In the genomic region with DNA sequence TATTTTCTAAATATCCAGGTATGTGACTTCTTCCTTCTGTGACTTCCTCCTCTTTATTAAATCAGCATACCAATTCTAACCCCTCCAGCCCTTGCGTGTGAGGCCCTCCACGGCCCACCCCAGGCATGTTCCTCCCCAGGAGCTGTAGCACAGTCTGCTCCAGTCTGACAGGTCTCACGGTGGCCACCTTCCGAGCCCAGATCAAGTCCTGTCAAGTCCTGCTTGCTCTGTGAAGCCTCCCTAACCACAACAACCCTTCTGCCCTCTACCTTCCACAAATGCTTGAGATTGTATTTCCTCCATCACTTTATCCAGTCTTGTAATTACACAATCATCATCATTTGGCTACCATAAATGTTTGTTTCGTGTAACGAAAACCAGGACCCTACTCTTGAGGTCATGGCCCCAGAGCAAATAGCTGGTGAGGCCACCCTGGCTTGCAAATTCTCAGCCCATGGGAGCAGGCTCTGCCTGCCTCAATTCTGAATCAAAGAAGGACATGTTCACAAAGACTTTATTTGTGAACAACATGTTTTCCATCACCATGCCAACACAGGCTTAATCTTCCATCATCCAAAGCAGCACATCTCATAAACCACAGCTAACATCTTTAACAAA, we compare ENCODE assay signal across 27 cellular contexts. TPM values are rescaled to one million over a fixed set of nuclear protein-coding genes. Genes with fewer than 3 reads are reported as not detected.
DNase-seq lines count a peak whose midpoint lies in the region; ATAC-seq, FAIRE-seq and TF ChIP-seq lines count a peak whose summit lies in the region.
"Had no signal": no experiment of that assay in that cellular context is flagged by ENCODE, and none has a peak within 500 bp of the region (broad histone marks: within the 10 kb centered on the region; RNA-seq: fewer than 3 reads in every experiment).

No MANE protein-coding gene starts in this region.

- H4K91ac ChIP-seq in H9 (ENCODE audit: insufficient read length, low read depth, low read length), result no peak overlapping the region

- no peaks in the 10 kb centered on the region for H3K36me3 Mint-ChIP-seq in H9 (ENCODE audit: insufficient read depth in 1 of 3, low read depth in 3 of 3)
- H3K36me3 Mint-ChIP-seq: activated CD8-positive, alpha-beta memory T cell treated with anti-CD3 and anti-CD28 coated beads, Interleukin-2, amount 10 ng/mL, durations not matched to agents 7 days and 5 days; CD8-positive, alpha-beta memory T cell had no signal

- no peaks in the 10 kb centered on the region; a peak in 1 of 5 replicates for H3K9me3 Mint-ChIP-seq in H9
- H3K9me3 Mint-ChIP-seq: activated naive CD8-positive, alpha-beta T cell treated with anti-CD3 and anti-CD28 coated beads, Interleukin-2, amount 50 U/mL, for 24 hours; activated T-helper 17 cell treated with anti-CD3 and anti-CD28 coated beads, Interleukin-2, amount 50 U/mL, for 72 hours; CD8-positive, alpha-beta memory T cell; stimulated activated naive CD8-positive, alpha-beta T cell treated with anti-CD3 and anti-CD28 coated beads, Interleukin-15, amount 100 ng/mL, for 72 hours had no signal

- H3K4me3 ChIP-seq in cardiac muscle cell (no peak overlapping the region), WERI-Rb-1 (ENCODE audit: low read depth, low read length) (no peak overlapping the region), keratinocyte (ENCODE audit: control insufficient read depth in 2 of 3, extremely low read depth in 1 of 3, insufficient read depth in 2 of 3, low read depth in 1 of 3, low read length in 3 of 3) (no peak overlapping the region)
- H3K4me3 ChIP-seq: K562, PC-9, SK-N-MC had no signal

- H3K18ac ChIP-seq in H9 (ENCODE audit: insufficient read length, low read depth, low read length), result no peak overlapping the region

- no peaks in the 10 kb centered on the region for H3K23me2 ChIP-seq in H9 (ENCODE audit: insufficient read length, low read depth, low read length, poor library complexity, severe bottlenecking)

- no peak overlapping the region for H3K23ac ChIP-seq in H9 (ENCODE audit: insufficient read length, low read depth, low read length)

- H3K27ac ChIP-seq in cardiac muscle cell (peak overlapping the region; percentile 69), WERI-Rb-1 (no peak overlapping the region), keratinocyte (ENCODE audit: control insufficient read depth, insufficient read depth, low read length) (peak overlapping the region; percentile 22), H9 (ENCODE audit: insufficient read length, low read depth, low read length) (no peak overlapping the region)
- H3K27ac ChIP-seq: PC-9, SK-N-MC had no signal

- no peak overlapping the region for H2BK12ac ChIP-seq in H9 (ENCODE audit: insufficient read length, low read depth, low read length)

- WGBS in H9 (ENCODE audit: extremely low coverage, insufficient read length, low lambda C conversion rate), result no CpG with 5 or more reads among the region's 6 CpGs

- TF ChIP-seq CTCF in cardiac muscle cell (IDR thresholded peaks at IDR 0.05; ENCODE audit: low read depth, low read length) (no peak), WERI-Rb-1 (IDR thresholded peaks at IDR 0.05; ENCODE audit: low read depth, low read length) (no peak), keratinocyte (optimal IDR thresholded peaks at IDR 0.05 in 1 of 3, IDR thresholded peaks at IDR 0.05 in 1 of 3, conservative IDR thresholded peaks at IDR 0.05 in 1 of 3; ENCODE audit: extremely low read depth in 1 of 3, insufficient read depth in 2 of 3, low read length in 3 of 3) (peak in 1 of 3 experiments; percentile 31), H9 (conservative IDR thresholded peaks at IDR 0.05) (no peak)

- no peak overlapping the region for H2BK15ac ChIP-seq in H9 (ENCODE audit: low read depth, low read length)

- no peak overlapping the region for H2BK20ac ChIP-seq in H9 (ENCODE audit: low read depth, low read length, poor library complexity, severe bottlenecking)

- H3K56ac ChIP-seq in H9 (ENCODE audit: insufficient read length, low read depth, low read length), result no peak overlapping the region

- H3T11ph ChIP-seq in H9 (ENCODE audit: low read length), result no peak overlapping the region

- H3K36me3 ChIP-seq in cardiac muscle cell, result no peaks in the 10 kb centered on the region
- no peaks in the 10 kb centered on the region for H3K36me3 ChIP-seq in WERI-Rb-1
- H3K36me3 ChIP-seq in keratinocyte (ENCODE audit: control insufficient read depth in 2 of 2, extremely low read depth in 1 of 2, insufficient read depth in 2 of 2, low read length in 2 of 2), result no peaks in the 10 kb centered on the region

- intact Hi-C loops in Right ventricle myocardium inferior (cut with DNase I), result no loop called here

- H3K27me3 ChIP-seq in cardiac muscle cell (no peaks in the 10 kb centered on the region), WERI-Rb-1 (ENCODE audit: insufficient read depth, low read depth, severe bottlenecking) (no peaks in the 10 kb centered on the region), keratinocyte (ENCODE audit: control insufficient read depth, extremely low read depth, insufficient read depth, low read length) (no peaks in the 10 kb centered on the region), H9 (ENCODE audit: insufficient read depth, low read length) (no peaks in the 10 kb centered on the region)

- no peaks in the 10 kb centered on the region for H3K9me3 ChIP-seq in cardiac muscle cell (ENCODE audit: low read depth)
- no peaks in the 10 kb centered on the region for H3K9me3 ChIP-seq in WERI-Rb-1 (ENCODE audit: severe bottlenecking)
- no peaks in the 10 kb centered on the region for H3K9me3 ChIP-seq in keratinocyte (ENCODE audit: control insufficient read depth, low read depth, low read length)
- no peaks in the 10 kb centered on the region for H3K9me3 ChIP-seq in H9 (ENCODE audit: control insufficient read depth, low read depth, low read length)

- peaks cover 11 to 23% of the 10 kb centered on the region in 2 experiments for H3K4me1 Mint-ChIP-seq in H9
- H3K4me1 Mint-ChIP-seq: activated CD8-positive, alpha-beta memory T cell treated with anti-CD3 and anti-CD28 coated beads, Interleukin-2, amount 10 ng/mL, durations not matched to agents 7 days and 5 days; activated naive CD8-positive, alpha-beta T cell treated with anti-CD3 and anti-CD28 coated beads, Interleukin-2, amount 50 U/mL, for 24 hours; activated T-helper 17 cell treated with anti-CD3 and anti-CD28 coated beads, Interleukin-2, amount 50 U/mL, for 72 hours; CD8-positive, alpha-beta memory T cell had no signal

- no peak overlapping the region for H2BK5ac ChIP-seq in H9 (ENCODE audit: insufficient read length, low read length)

- H3K79me2 ChIP-seq in keratinocyte (ENCODE audit: control insufficient read depth, insufficient read depth, low read length) (no peaks in the 10 kb centered on the region), H9 (ENCODE audit: insufficient read depth, low read length) (no peaks in the 10 kb centered on the region)

- no peak overlapping the region for H4K8ac ChIP-seq in H9 (replicated peaks; ENCODE audit: insufficient read length, low read depth, low read length)

- H4K20me1 ChIP-seq in keratinocyte (ENCODE audit: control insufficient read depth, extremely low read depth, insufficient read depth, low read length) (no peaks in the 10 kb centered on the region), H9 (ENCODE audit: control insufficient read depth, insufficient read depth, insufficient read length) (no peaks in the 10 kb centered on the region)

- dilution Hi-C loops in keratinocyte (cut with MboI; ENCODE audit: extremely low pct_ligation_motif_present, low sequenced_read_pairs), result no loop called here

- H2AK5ac ChIP-seq in H9 (ENCODE audit: insufficient read length, low read length), result no peak overlapping the region

- FAIRE-seq in keratinocyte (lab: Jason Lieb, UNC), result peak; percentile 79
- FAIRE-seq: GM18507, H54, K562 had no signal

- H3K9me1 ChIP-seq in keratinocyte (ENCODE audit: control insufficient read depth, extremely low read depth, insufficient read depth, low read length), result no peaks in the 10 kb centered on the region

- no peaks in the 10 kb centered on the region; the same call in 1 of the 2 replicates for H3K27me3 Mint-ChIP-seq in H9 (ENCODE audit: low read depth)

- H3K4me1 ChIP-seq in cardiac muscle cell (ENCODE audit: low read depth) (peaks cover 39% of the 10 kb centered on the region), keratinocyte (ENCODE audit: control insufficient read depth, extremely low read depth, insufficient read depth, low read length) (peaks cover 37% of the 10 kb centered on the region), H9 (ENCODE audit: insufficient read depth, low read length) (no peaks in the 10 kb centered on the region; the same call in 1 of the 2 replicates)

- no peak overlapping the region for H3K4ac ChIP-seq in H9 (ENCODE audit: low read depth, low read length)

- H3K27ac Mint-ChIP-seq in H9, result no peak overlapping the region; a peak in 1 of 7 replicates
- H3K27ac Mint-ChIP-seq: activated CD8-positive, alpha-beta memory T cell treated with anti-CD3 and anti-CD28 coated beads, Interleukin-2, amount 10 ng/mL, durations not matched to agents 7 days and 5 days; activated naive CD8-positive, alpha-beta T cell treated with anti-CD3 and anti-CD28 coated beads, Interleukin-2, amount 50 U/mL, for 24 hours; activated T-helper 17 cell treated with anti-CD3 and anti-CD28 coated beads, Interleukin-2, amount 50 U/mL, for 72 hours had no signal

- no peak overlapping the region for H4K5ac ChIP-seq in H9 (ENCODE audit: insufficient read length, low read depth, low read length)

- ATAC-seq in Right ventricle myocardium inferior (no peak), GM19035 (IDR thresholded peaks at IDR 0.05; ENCODE audit: unreplicated experiment) (no peak)
- ATAC-seq: activated CD4-positive, CD25-positive, alpha-beta regulatory T cell treated with anti-CD3 and anti-CD28 coated beads, Interleukin-2, amount 50 U/mL, for 24 hours; activated CD8-positive, alpha-beta memory T cell treated with anti-CD3 and anti-CD28 coated beads, Interleukin-2, amount 10 ng/mL, durations not matched to agents 7 days and 5 days; activated naive CD8-positive, alpha-beta T cell treated with anti-CD3 and anti-CD28 coated beads, Interleukin-2, amount 50 U/mL, for 24 hours; activated T-helper 17 cell treated with anti-CD3 and anti-CD28 coated beads, Interleukin-2, amount 50 U/mL, for 72 hours; K562; stimulated activated naive CD8-positive, alpha-beta T cell treated with anti-CD3 and anti-CD28 coated beads, Interleukin-15, amount 100 ng/mL, for 72 hours had no signal

- peak overlapping the region; percentile 52 for H3K4me2 ChIP-seq in keratinocyte (ENCODE audit: control insufficient read depth, extremely low read depth, insufficient read depth, low read depth, low read length)
- H3K4me2 ChIP-seq in H9 (ENCODE audit: insufficient read depth, insufficient read length, low read length), result no peak overlapping the region
- H3K4me2 ChIP-seq: PC-9 had no signal

- H3K79me1 ChIP-seq in H9 (ENCODE audit: insufficient read depth, low read depth, low read length, poor library complexity, severe bottlenecking), result no peaks in the 10 kb centered on the region

- peak; percentile 19 to 60 for DNase-seq in cardiac muscle cell (ENCODE audit: low read depth in 1 of 2, low spot score in 1 of 2)
- no peak for DNase-seq in Right ventricle myocardium inferior (ENCODE audit: missing footprints)
- DNase-seq in WERI-Rb-1, result peak; percentile 13
- DNase-seq in keratinocyte (ENCODE audit: low read depth, low spot score), result no peak
- DNase-seq in ureter (ENCODE audit: low spot score), result peak; percentile 73
- DNase-seq in OCI-M1 (lab: John Stamatoyannopoulos, UW), result no peak
- no peak for DNase-seq in H9
- DNase-seq: activated CD8-positive, alpha-beta memory T cell treated with anti-CD3 and anti-CD28 coated beads, Interleukin-2, amount 10 ng/mL, durations not matched to agents 7 days and 5 days; activated naive CD8-positive, alpha-beta T cell treated with anti-CD3 and anti-CD28 coated beads, Interleukin-2, amount 50 U/mL, for 24 hours; CD8-positive, alpha-beta memory T cell; foreskin melanocyte; midbrain; MV-4-11; NCI-H526 treated with DMSO at 0.1 percent for 48 hours; nucleus accumbens; PC-9; stimulated activated naive CD8-positive, alpha-beta T cell treated with anti-CD3 and anti-CD28 coated beads, Interleukin-15, amount 100 ng/mL, for 72 hours had no signal

- H2BK120ac ChIP-seq in H9 (ENCODE audit: low read depth, low read length, poor library complexity, severe bottlenecking), result no peak overlapping the region

- no peak overlapping the region for H3K14ac ChIP-seq in H9 (ENCODE audit: insufficient read depth, low read length)

- H3K9ac ChIP-seq in keratinocyte (ENCODE audit: control insufficient read depth, extremely low read depth, insufficient read depth, low read length), result peak overlapping the region; percentile 2
- no peak overlapping the region for H3K9ac ChIP-seq in H9 (ENCODE audit: extremely low read depth, insufficient read length, low read length)

- no peak overlapping the region for H3K4me3 Mint-ChIP-seq in H9
- H3K4me3 Mint-ChIP-seq: activated CD8-positive, alpha-beta memory T cell treated with anti-CD3 and anti-CD28 coated beads, Interleukin-2, amount 10 ng/mL, durations not matched to agents 7 days and 5 days; activated naive CD8-positive, alpha-beta T cell treated with anti-CD3 and anti-CD28 coated beads, Interleukin-2, amount 50 U/mL, for 24 hours; activated T-helper 17 cell treated with anti-CD3 and anti-CD28 coated beads, Interleukin-2, amount 50 U/mL, for 72 hours; CD8-positive, alpha-beta memory T cell; stimulated activated naive CD8-positive, alpha-beta T cell treated with anti-CD3 and anti-CD28 coated beads, Interleukin-15, amount 100 ng/mL, for 72 hours had no signal

- H2AFZ ChIP-seq in keratinocyte (ENCODE audit: control insufficient read depth, low read length) (no peak overlapping the region), H9 (ENCODE audit: low read length) (no peak overlapping the region)
- H2AFZ ChIP-seq: PC-9 had no signal

RNA-seq across cellular contexts. Expression of a gene that starts 33.0 kb away (rescaled TPM):
- not detected in 2 replicates for total RNA-seq in cardiac muscle cell
- polyA plus RNA-seq in cardiac muscle cell, result not detected in 2 replicates
- total RNA-seq in Right ventricle myocardium inferior, result not detected
- 13.1 to 31.2 TPM (median 16.0 TPM) in 3 replicates for polyA plus RNA-seq in keratinocyte
- 12.2 TPM for polyA plus RNA-seq in keratinocyte (2011; ENCODE audit: low read depth)
- 13.8 and 57.6 TPM in 2 replicates for polyA plus RNA-seq in keratinocyte (2011; cell fraction: cytosol; rRNA removed)
- 13.4 and 38.0 TPM in 2 replicates for polyA plus RNA-seq in keratinocyte (2011; cell fraction: nucleus; rRNA removed)
- polyA plus RNA-seq in keratinocyte (2012; ENCODE audit: low replicate concordance), result 11.8 and 21.1 TPM in 2 replicates
- polyA minus RNA-seq in keratinocyte, result 0.92 to 3.0 TPM (median 2.2 TPM) in 3 replicates
- not detected for polyA minus RNA-seq in keratinocyte (2011; cell fraction: cytosol; rRNA and poly(A)+ RNA removed)
- polyA minus RNA-seq in keratinocyte (2011; cell fraction: nucleus; rRNA and poly(A)+ RNA removed), result 4.7 and 9.0 TPM in 2 replicates
- total RNA-seq in ureter, result not detected
- not detected in 2 replicates for total RNA-seq in H9 (2021)
- total RNA-seq: activated CD8-positive, alpha-beta memory T cell treated with anti-CD3 and anti-CD28 coated beads, Interleukin-2, amount 10 ng/mL, durations not matched to agents 7 days and 5 days; activated T-helper 17 cell treated with anti-CD3 and anti-CD28 coated beads, Interleukin-2, amount 50 U/mL, for 72 hours; CD8-positive, alpha-beta memory T cell; chondrocyte; Daoy; K562; kidney epithelial cell; PC-9 had no signal
- polyA plus RNA-seq: CD8-positive, alpha-beta memory T cell; K562 had no signal

RNA-seq across cellular contexts. Expression of a gene that starts 42.3 kb away (rescaled TPM):
- 13.7 and 23.1 TPM in 2 replicates for total RNA-seq in cardiac muscle cell
- polyA plus RNA-seq in cardiac muscle cell, result 40.7 and 54.7 TPM in 2 replicates
- total RNA-seq in Right ventricle myocardium inferior, result 265 TPM
- polyA plus RNA-seq in keratinocyte, result 1,608 to 5,801 TPM (median 2,598 TPM) in 3 replicates
- polyA plus RNA-seq in keratinocyte (2011; ENCODE audit: low read depth), result 9,460 TPM
- polyA plus RNA-seq in keratinocyte (2011; cell fraction: cytosol; rRNA removed), result 2,886 and 4,097 TPM in 2 replicates
- polyA plus RNA-seq in keratinocyte (2011; cell fraction: nucleus; rRNA removed), result 986 and 1,204 TPM in 2 replicates
- polyA plus RNA-seq in keratinocyte (2012; ENCODE audit: low replicate concordance), result 5,777 and 7,954 TPM in 2 replicates
- polyA minus RNA-seq in keratinocyte, result 688 to 4,480 TPM (median 1,878 TPM) in 3 replicates
- 8,278 TPM for polyA minus RNA-seq in keratinocyte (2011; cell fraction: cytosol; rRNA and poly(A)+ RNA removed)
- polyA minus RNA-seq in keratinocyte (2011; cell fraction: nucleus; rRNA and poly(A)+ RNA removed), result 423 and 447 TPM in 2 replicates
- total RNA-seq in ureter, result 1,381 TPM
- not detected in 2 replicates for total RNA-seq in H9 (2021)

RNA-seq across cellular contexts. Expression of a gene that starts 47.3 kb away (rescaled TPM):
- total RNA-seq in cardiac muscle cell, result not detected in 2 replicates
- 0.31 and 0.52 TPM in 2 replicates for polyA plus RNA-seq in cardiac muscle cell
- not detected for total RNA-seq in Right ventricle myocardium inferior
- 0.20 to 0.76 TPM (median 0.24 TPM) in 3 replicates for polyA plus RNA-seq in keratinocyte
- polyA plus RNA-seq in keratinocyte (2011; ENCODE audit: low read depth), result not detected
- polyA plus RNA-seq in keratinocyte (2011; cell fraction: cytosol; rRNA removed), result 0.22 and 0.74 TPM in 2 replicates
- polyA plus RNA-seq in keratinocyte (2011; cell fraction: nucleus; rRNA removed), result not detected in 2 replicates
- 0.57 and 1.0 TPM in 2 replicates for polyA plus RNA-seq in keratinocyte (2012; ENCODE audit: low replicate concordance)
- polyA minus RNA-seq in keratinocyte, result not detected in 3 replicates
- polyA minus RNA-seq in keratinocyte (2011; cell fraction: cytosol; rRNA and poly(A)+ RNA removed), result not detected
- polyA minus RNA-seq in keratinocyte (2011; cell fraction: nucleus; rRNA and poly(A)+ RNA removed), result not detected in 2 replicates
- total RNA-seq in ureter, result 0.86 TPM
- not detected in 2 replicates for total RNA-seq in H9 (2021)
- total RNA-seq: K562, kidney epithelial cell had no signal

RNA-seq across cellular contexts. Expression of a gene that starts 52.2 kb away (rescaled TPM):
- total RNA-seq in cardiac muscle cell, result 74.1 and 89.4 TPM in 2 replicates
- 129 and 133 TPM in 2 replicates for polyA plus RNA-seq in cardiac muscle cell
- total RNA-seq in Right ventricle myocardium inferior, result 164 TPM
- polyA plus RNA-seq in keratinocyte, result 21.4 to 40.2 TPM (median 26.7 TPM) in 3 replicates
- 10.6 TPM for polyA plus RNA-seq in keratinocyte (2011; ENCODE audit: low read depth)
- 34.4 and 39.6 TPM in 2 replicates for polyA plus RNA-seq in keratinocyte (2011; cell fraction: cytosol; rRNA removed)
- 24.4 and 25.2 TPM in 2 replicates for polyA plus RNA-seq in keratinocyte (2011; cell fraction: nucleus; rRNA removed)
- polyA plus RNA-seq in keratinocyte (2012; ENCODE audit: low replicate concordance), result 26.4 and 34.9 TPM in 2 replicates
- polyA minus RNA-seq in keratinocyte, result 6.5 to 13.9 TPM (median 6.6 TPM) in 3 replicates
- polyA minus RNA-seq in keratinocyte (2011; cell fraction: cytosol; rRNA and poly(A)+ RNA removed), result 12.3 TPM
- 4.0 and 9.2 TPM in 2 replicates for polyA minus RNA-seq in keratinocyte (2011; cell fraction: nucleus; rRNA and poly(A)+ RNA removed)
- 120 TPM for total RNA-seq in ureter
- total RNA-seq in H9 (2021), result 9.0 and 9.3 TPM in 2 replicates

RNA-seq across cellular contexts. Expression of a gene that starts 55.6 kb away (rescaled TPM):
- total RNA-seq in cardiac muscle cell (1.8 TPM in 1 of 2 replicates, not detected in the other), Right ventricle myocardium inferior (0.49 TPM), ureter (6.5 TPM), H9 (2021) (not detected in 2 replicates)
- polyA plus RNA-seq in cardiac muscle cell (0.42 and 0.86 TPM in 2 replicates), keratinocyte (12.6 to 24.0 TPM (median 15.1 TPM) in 3 replicates)
- polyA plus RNA-seq in keratinocyte (2011; ENCODE audit: low read depth), result 1.9 TPM
- 10.1 and 13.0 TPM in 2 replicates for polyA plus RNA-seq in keratinocyte (2011; cell fraction: cytosol; rRNA removed)
- polyA plus RNA-seq in keratinocyte (2011; cell fraction: nucleus; rRNA removed), result 47.3 and 67.5 TPM in 2 replicates
- polyA plus RNA-seq in keratinocyte (2012; ENCODE audit: low replicate concordance), result 5.7 and 8.9 TPM in 2 replicates
- polyA minus RNA-seq in keratinocyte, result 11.7 to 24.9 TPM (median 20.5 TPM) in 3 replicates
- 8.2 TPM for polyA minus RNA-seq in keratinocyte (2011; cell fraction: cytosol; rRNA and poly(A)+ RNA removed)
- 4.5 and 6.0 TPM in 2 replicates for polyA minus RNA-seq in keratinocyte (2011; cell fraction: nucleus; rRNA and poly(A)+ RNA removed)
- total RNA-seq: activated CD8-positive, alpha-beta memory T cell treated with anti-CD3 and anti-CD28 coated beads, Interleukin-2, amount 10 ng/mL, durations not matched to agents 7 days and 5 days; activated T-helper 17 cell treated with anti-CD3 and anti-CD28 coated beads, Interleukin-2, amount 50 U/mL, for 72 hours; CD8-positive, alpha-beta memory T cell had no signal
- polyA plus RNA-seq: CD8-positive, alpha-beta memory T cell had no signal

Comparison
In these comparisons a context has a peak if more than half of its experiments do, and no peak if none do; other contexts are left out.
1. DNase-seq: peak in cardiac muscle cell (2 of 2), WERI-Rb-1 (single experiment) and ureter (single experiment); none in Right ventricle myocardium inferior (single experiment), keratinocyte (single experiment), OCI-M1 (single experiment) and H9 (single experiment).
2. H3K27ac ChIP-seq: peak in cardiac muscle cell (single experiment) and keratinocyte (single experiment); none in WERI-Rb-1 (single experiment) and H9 (single experiment).
3. RNA of a gene that starts 42.3 kb away (total RNA-seq): 1,381 TPM in ureter (single experiment), 265 TPM in Right ventricle myocardium inferior (single experiment) and 13.7 to 23.1 TPM in cardiac muscle cell; not detected in H9; every median in the first group is over 10 times any median in the second.